23 cellular contexts compared by ENCODE assay signal in genomic region chr3:195838714-195839113, GRCh38. TPM values are rescaled to one million over a fixed set of nuclear protein-coding genes. Genes with fewer than 3 reads are reported as not detected.
A peak's percentile ranks its signal among the peaks of the same experiment; 100 is the strongest.
DNase-seq lines count a peak whose midpoint lies in the region; ATAC-seq, FAIRE-seq and TF ChIP-seq lines count a peak whose summit lies in the region.
"Had no signal": no experiment of that assay in that cellular context is flagged by ENCODE, and none has a peak within 500 bp of the region (broad histone marks: within the 10 kb centered on the region; RNA-seq: fewer than 3 reads in every experiment).

No MANE protein-coding gene starts in this region.

- 72 to 75% methylated on average over 5 of the region's 5 CpGs for WGBS in heart right ventricle, 2 donors

- no peak for TF ChIP-seq POLR2A in GM12891 (IDR thresholded peaks at IDR 0.05; ENCODE audit: low read depth, low read length)

- H3K27ac ChIP-seq in heart right ventricle, result no peak overlapping the region
- H3K27ac ChIP-seq: esophagus muscularis mucosa had no signal

- POLR2A ChIA-PET in WTC11 (lab: Charles Lee), result no interaction called here

- H3K36me3 Mint-ChIP-seq in WTC11, result no peaks in the 10 kb centered on the region
- H3K36me3 Mint-ChIP-seq in activated naive CD8-positive, alpha-beta T cell treated with anti-CD3 and anti-CD28 coated beads, Interleukin-2, amount 50 U/mL, for 24 hours (ENCODE audit: low read depth), result no peaks in the 10 kb centered on the region
- H3K36me3 Mint-ChIP-seq: activated CD8-positive, alpha-beta memory T cell treated with anti-CD3 and anti-CD28 coated beads, Interleukin-2, amount 10 ng/mL, durations not matched to agents 7 days and 5 days had no signal

- H3K27ac Mint-ChIP-seq in WTC11, result peak overlapping the region; percentile 34; the same call in 1 of the 2 replicates
- H3K27ac Mint-ChIP-seq in activated naive CD8-positive, alpha-beta T cell treated with anti-CD3 and anti-CD28 coated beads, Interleukin-2, amount 50 U/mL, for 24 hours, result no peak overlapping the region
- H3K27ac Mint-ChIP-seq: activated CD8-positive, alpha-beta memory T cell treated with anti-CD3 and anti-CD28 coated beads, Interleukin-2, amount 10 ng/mL, durations not matched to agents 7 days and 5 days had no signal

- no peak for DNase-seq in GM12891 (ENCODE audit: insufficient read length, low spot score)
- DNase-seq in WTC11 (ENCODE audit: low spot score), result no peak
- DNase-seq in heart right ventricle, result no peak
- no peak for DNase-seq in activated naive CD8-positive, alpha-beta T cell treated with anti-CD3 and anti-CD28 coated beads, Interleukin-2, amount 50 U/mL, for 24 hours
- no peak for DNase-seq in GM19239 (ENCODE audit: insufficient read length, low spot score)
- DNase-seq: activated CD8-positive, alpha-beta memory T cell treated with anti-CD3 and anti-CD28 coated beads, Interleukin-2, amount 10 ng/mL, durations not matched to agents 7 days and 5 days; activated effector memory CD4-positive, alpha-beta T cell treated with anti-CD3 and anti-CD28 coated beads, Interleukin-2, amount 50 U/mL, for 16 hours; amniotic stem cell; caudate nucleus; GOT3; MM.1S; NCI-H1930; NCI-H510A; SIG-M5; stimulated activated CD4-positive, alpha-beta T cell treated with anti-CD3 and anti-CD28 coated beads, Interleukin-1b, Interleukin-23, amount 100 ng/mL, for 48 hours; T-helper 2 cell had no signal

- no peaks in the 10 kb centered on the region for H3K27me3 Mint-ChIP-seq in WTC11 (ENCODE audit: low read depth)
- H3K27me3 Mint-ChIP-seq in activated naive CD8-positive, alpha-beta T cell treated with anti-CD3 and anti-CD28 coated beads, Interleukin-2, amount 50 U/mL, for 24 hours, result peaks cover 1% of the 10 kb centered on the region

- peaks cover 0 to 3% (median 0%) of the 10 kb centered on the region in 9 donors for H3K4me1 ChIP-seq in heart right ventricle
- H3K4me1 ChIP-seq: esophagus muscularis mucosa had no signal

- no peak overlapping the region for H3K4me3 Mint-ChIP-seq in WTC11
- no peak overlapping the region for H3K4me3 Mint-ChIP-seq in activated naive CD8-positive, alpha-beta T cell treated with anti-CD3 and anti-CD28 coated beads, Interleukin-2, amount 50 U/mL, for 24 hours
- H3K4me3 Mint-ChIP-seq: activated CD8-positive, alpha-beta memory T cell treated with anti-CD3 and anti-CD28 coated beads, Interleukin-2, amount 10 ng/mL, durations not matched to agents 7 days and 5 days had no signal

- FAIRE-seq in GM12891 (lab: Jason Lieb, UNC), result peak; percentile 91
- no peak for FAIRE-seq in GM19239 (lab: Jason Lieb, UNC)

- peak; percentile 76 for ATAC-seq in GM21529 (IDR thresholded peaks at IDR 0.05; ENCODE audit: unreplicated experiment)
- ATAC-seq in HG03045 (IDR thresholded peaks at IDR 0.05; ENCODE audit: unreplicated experiment), result peak; percentile 69
- no peak for ATAC-seq in WTC11
- no peak for ATAC-seq in GM18502 (IDR thresholded peaks at IDR 0.05; ENCODE audit: poor library complexity, unreplicated experiment)
- no peak for ATAC-seq in heart right ventricle
- no peak for ATAC-seq in activated naive CD8-positive, alpha-beta T cell treated with anti-CD3 and anti-CD28 coated beads, Interleukin-2, amount 50 U/mL, for 24 hours
- ATAC-seq: activated CD8-positive, alpha-beta memory T cell treated with anti-CD3 and anti-CD28 coated beads, Interleukin-2, amount 10 ng/mL, durations not matched to agents 7 days and 5 days; sciatic nerve had no signal

- no peaks in the 10 kb centered on the region for H3K36me3 ChIP-seq in heart right ventricle
- H3K36me3 ChIP-seq: esophagus muscularis mucosa had no signal

- no peaks in the 10 kb centered on the region for H3K9me3 ChIP-seq in heart right ventricle
- H3K9me3 ChIP-seq: esophagus muscularis mucosa had no signal

- TF ChIP-seq CTCF in WTC11 (IDR thresholded peaks at IDR 0.05), result no peak
- no peak for TF ChIP-seq CTCF in heart right ventricle (IDR thresholded peaks at IDR 0.05)

- H3K9me3 Mint-ChIP-seq in WTC11, result no peaks in the 10 kb centered on the region
- no peaks in the 10 kb centered on the region for H3K9me3 Mint-ChIP-seq in activated naive CD8-positive, alpha-beta T cell treated with anti-CD3 and anti-CD28 coated beads, Interleukin-2, amount 50 U/mL, for 24 hours

- CTCF ChIA-PET in WTC11 (lab: Charles Lee), result interaction anchor here (0.6 to 3.8 kb wide), 5 partner anchors 12 to 82 kb away, joined by 3 to 37 read pairs (median 4); no protein-coding TSS in a partner anchor

- intact Hi-C loops in heart right ventricle (cut with DNase I), result no loop called here

- H3K27me3 ChIP-seq in heart right ventricle, result peaks cover 0 to 24% (median 14%) of the 10 kb centered on the region in 7 donors

- peaks cover 10% of the 10 kb centered on the region for H3K4me1 Mint-ChIP-seq in WTC11
- H3K4me1 Mint-ChIP-seq in activated naive CD8-positive, alpha-beta T cell treated with anti-CD3 and anti-CD28 coated beads, Interleukin-2, amount 50 U/mL, for 24 hours, result no peaks in the 10 kb centered on the region
- H3K4me1 Mint-ChIP-seq: activated CD8-positive, alpha-beta memory T cell treated with anti-CD3 and anti-CD28 coated beads, Interleukin-2, amount 10 ng/mL, durations not matched to agents 7 days and 5 days had no signal

- H3K4me3 ChIP-seq in heart right ventricle, result no peak overlapping the region
- H3K4me3 ChIP-seq: esophagus muscularis mucosa had no signal

TF ChIP-seq in GM12891, 5 proteins besides CTCF, POLR2A, EP300 and RAD21:
- TF ChIP-seq SPI1 (IDR thresholded peaks at IDR 0.05; ENCODE audit: low read depth, low read length) (no peak), TAF1 (IDR thresholded peaks at IDR 0.05; ENCODE audit: low read depth, low read length) (no peak), POLR2AphosphoS5 (IDR thresholded peaks at IDR 0.05; ENCODE audit: low read depth, low read length) (no peak), POU2F2 (IDR thresholded peaks at IDR 0.05; ENCODE audit: low read depth, low read length) (peak; percentile 45; the same call in 1 of the 2 replicates), PAX5 (IDR thresholded peaks at IDR 0.05; ENCODE audit: insufficient read depth, low read length, severe bottlenecking) (no peak)

TF ChIP-seq in WTC11, 78 proteins besides CTCF, POLR2A, EP300 and RAD21 (continues in another document):
- TF ChIP-seq ETV6 (CRISPR knock-in tag; IDR thresholded peaks at IDR 0.05) (no peak), GABPB1 (CRISPR knock-in tag; IDR thresholded peaks at IDR 0.05) (no peak), FOXJ3 (CRISPR knock-in tag; IDR thresholded peaks at IDR 0.05; ENCODE audit: borderline replicate concordance) (no peak), RELA (CRISPR knock-in tag; IDR thresholded peaks at IDR 0.05; ENCODE audit: borderline replicate concordance) (no peak), IRF2 (CRISPR knock-in tag; IDR thresholded peaks at IDR 0.05; ENCODE audit: borderline replicate concordance, low read depth) (no peak), ATF3 (CRISPR knock-in tag; conservative IDR thresholded peaks at IDR 0.05) (no peak), CREM (CRISPR knock-in tag; IDR thresholded peaks at IDR 0.05) (no peak), JAZF1 (CRISPR knock-in tag; IDR thresholded peaks at IDR 0.05) (no peak), NR2C2 (CRISPR knock-in tag; IDR thresholded peaks at IDR 0.05) (no peak), KAT7 (CRISPR knock-in tag; IDR thresholded peaks at IDR 0.05; ENCODE audit: borderline replicate concordance) (no peak), ZNF219 (CRISPR knock-in tag; IDR thresholded peaks at IDR 0.05; ENCODE audit: borderline replicate concordance) (no peak), HMGA2 (CRISPR knock-in tag; IDR thresholded peaks at IDR 0.05) (no peak), USF1 (CRISPR knock-in tag; IDR thresholded peaks at IDR 0.05) (no peak), TEAD1 (CRISPR knock-in tag; IDR thresholded peaks at IDR 0.05) (no peak)
- TF ChIP-seq, protein P1, sequence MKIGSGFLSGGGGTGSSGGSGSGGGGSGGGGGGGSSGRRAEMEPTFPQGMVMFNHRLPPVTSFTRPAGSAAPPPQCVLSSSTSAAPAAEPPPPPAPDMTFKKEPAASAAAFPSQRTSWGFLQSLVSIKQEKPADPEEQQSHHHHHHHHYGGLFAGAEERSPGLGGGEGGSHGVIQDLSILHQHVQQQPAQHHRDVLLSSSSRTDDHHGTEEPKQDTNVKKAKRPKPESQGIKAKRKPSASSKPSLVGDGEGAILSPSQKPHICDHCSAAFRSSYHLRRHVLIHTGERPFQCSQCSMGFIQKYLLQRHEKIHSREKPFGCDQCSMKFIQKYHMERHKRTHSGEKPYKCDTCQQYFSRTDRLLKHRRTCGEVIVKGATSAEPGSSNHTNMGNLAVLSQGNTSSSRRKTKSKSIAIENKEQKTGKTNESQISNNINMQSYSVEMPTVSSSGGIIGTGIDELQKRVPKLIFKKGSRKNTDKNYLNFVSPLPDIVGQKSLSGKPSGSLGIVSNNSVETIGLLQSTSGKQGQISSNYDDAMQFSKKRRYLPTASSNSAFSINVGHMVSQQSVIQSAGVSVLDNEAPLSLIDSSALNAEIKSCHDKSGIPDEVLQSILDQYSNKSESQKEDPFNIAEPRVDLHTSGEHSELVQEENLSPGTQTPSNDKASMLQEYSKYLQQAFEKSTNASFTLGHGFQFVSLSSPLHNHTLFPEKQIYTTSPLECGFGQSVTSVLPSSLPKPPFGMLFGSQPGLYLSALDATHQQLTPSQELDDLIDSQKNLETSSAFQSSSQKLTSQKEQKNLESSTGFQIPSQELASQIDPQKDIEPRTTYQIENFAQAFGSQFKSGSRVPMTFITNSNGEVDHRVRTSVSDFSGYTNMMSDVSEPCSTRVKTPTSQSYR (CRISPR knock-in tag; IDR thresholded peaks at IDR 0.05), result no peak

RNA-seq across cellular contexts. Expression of gene MUC4, which starts 27.0 kb away (rescaled TPM):
- polyA plus RNA-seq in GM12891 (2012; ENCODE audit: low read depth, missing spikeins), result 1.2 TPM
- 2.1 to 2.8 TPM (median 2.3 TPM) in 3 replicates for total RNA-seq in WTC11 (2021)
- not detected for total RNA-seq in heart right ventricle
- under 1 TPM in 1 of 2 donors, not detected in 1; 0.01 TPM for polyA plus RNA-seq in heart right ventricle
- total RNA-seq: liver, subcutaneous adipose tissue had no signal
- polyA plus RNA-seq: liver had no signal

Comparison
In these comparisons a context has a peak if more than half of its experiments do, and no peak if none do; other contexts are left out.
1. ATAC-seq: peak in GM21529 (single experiment) and HG03045 (single experiment); none in WTC11 (single experiment), GM18502 (single experiment), heart right ventricle (0 of 8) and activated naive CD8-positive, alpha-beta T cell treated with anti-CD3 and anti-CD28 coated beads, Interleukin-2, amount 50 U/mL, for 24 hours (single experiment).